10 cellular contexts compared by ENCODE assay signal in genomic region chr1:190479028-190479427, GRCh38. TPM values are rescaled to one million over a fixed set of nuclear protein-coding genes. Genes with fewer than 3 reads are reported as not detected.
A peak's percentile ranks its signal among the peaks of the same experiment; 100 is the strongest.
DNase-seq lines count a peak whose midpoint lies in the region; ATAC-seq and TF ChIP-seq lines count a peak whose summit lies in the region.
"Had no signal": no experiment of that assay in that cellular context is flagged by ENCODE, and none has a peak within 500 bp of the region (broad histone marks: within the 10 kb centered on the region; RNA-seq: fewer than 3 reads in every experiment).

No MANE protein-coding gene starts in this region.

- H3K9ac ChIP-seq in iPS-20b (ENCODE audit: low read depth, low read length): peak overlapping the region; percentile 73; the same call in 1 of the 2 replicates

- no peak for TF ChIP-seq EP300 in suprapubic skin (IDR thresholded peaks at IDR 0.05)

- WGBS in suprapubic skin: 10% methylated on average over 4 of the region's 4 CpGs

- H3K9me3 ChIP-seq in iPS-20b (ENCODE audit: insufficient read depth, low read depth, low read length) (no peaks in the 10 kb centered on the region), suprapubic skin (no peaks in the 10 kb centered on the region)

- no peak for TF ChIP-seq POLR2A in suprapubic skin (IDR thresholded peaks at IDR 0.05)

- no peak for ATAC-seq in GM21390 (IDR thresholded peaks at IDR 0.05; ENCODE audit: unreplicated experiment)
- no peak for ATAC-seq in GM21367 (IDR thresholded peaks at IDR 0.05; ENCODE audit: unreplicated experiment)

- H3K27ac ChIP-seq in iPS-20b (ENCODE audit: low read length) (no peak overlapping the region), suprapubic skin (no peak overlapping the region)

- H3K36me3 ChIP-seq in iPS-20b (ENCODE audit: insufficient read depth, low read depth, low read length): no peaks in the 10 kb centered on the region
- no peaks in the 10 kb centered on the region for H3K36me3 ChIP-seq in suprapubic skin

- H3K27me3 ChIP-seq in iPS-20b (ENCODE audit: insufficient read depth, low read length) (peaks cover 46% of the 10 kb centered on the region), suprapubic skin (peaks cover 53% of the 10 kb centered on the region)

- TF ChIP-seq CTCF in suprapubic skin (IDR thresholded peaks at IDR 0.05): no peak

- H3K4me3 ChIP-seq in iPS-20b (ENCODE audit: low read length) (peak overlapping the region; percentile 77), suprapubic skin (peak overlapping the region; percentile 40)

- DNase-seq in DMS153 (lab: John Stamatoyannopoulos, UW): peak; percentile 3
- DNase-seq in DMS153 treated with DMSO at 0.1 percent for 48 hours (lab: John Stamatoyannopoulos, UW; ENCODE audit: unreplicated experiment): no peak
- DNase-seq in amniotic epithelial cell (ENCODE audit: low read depth): peak; percentile 49
- no peak for DNase-seq in suprapubic skin (ENCODE audit: low spot score in 2 of 2)
- no peak for DNase-seq in HUDEP-2 (lab: John Stamatoyannopoulos, UW; ENCODE audit: unreplicated experiment in 76 of 76)

- H3K4me1 ChIP-seq in iPS-20b (ENCODE audit: insufficient read depth, low read length): peaks cover 16% of the 10 kb centered on the region; the same call in 1 of the 2 replicates
- H3K4me1 ChIP-seq in suprapubic skin: peaks cover 34% of the 10 kb centered on the region

RNA-seq across cellular contexts. Expression of gene BRINP3, which starts 1.4 kb away (rescaled TPM):
- total RNA-seq in suprapubic skin: under 1 TPM in 2 of 4 donors, not detected in 2; 0.13 to 0.53 TPM
- total RNA-seq: A172; T-helper 1 cell treated with Interleukin-12 subunit alpha and Interleukin-12 subunit beta and Interleukin-4 antibody, amounts not matched to agents 30 ng/mL and 1 ng/mL, for 36 hours had no signal

Comparison
In these comparisons a context has a peak if more than half of its experiments do, and no peak if none do; other contexts are left out.
1. DNase-seq: peak in DMS153 (single experiment) and amniotic epithelial cell (single experiment); none in DMS153 treated with DMSO at 0.1 percent for 48 hours (single experiment), suprapubic skin (0 of 2) and HUDEP-2 (0 of 76).